ENCODE assay signal across 10 cellular contexts in the genomic region with DNA sequence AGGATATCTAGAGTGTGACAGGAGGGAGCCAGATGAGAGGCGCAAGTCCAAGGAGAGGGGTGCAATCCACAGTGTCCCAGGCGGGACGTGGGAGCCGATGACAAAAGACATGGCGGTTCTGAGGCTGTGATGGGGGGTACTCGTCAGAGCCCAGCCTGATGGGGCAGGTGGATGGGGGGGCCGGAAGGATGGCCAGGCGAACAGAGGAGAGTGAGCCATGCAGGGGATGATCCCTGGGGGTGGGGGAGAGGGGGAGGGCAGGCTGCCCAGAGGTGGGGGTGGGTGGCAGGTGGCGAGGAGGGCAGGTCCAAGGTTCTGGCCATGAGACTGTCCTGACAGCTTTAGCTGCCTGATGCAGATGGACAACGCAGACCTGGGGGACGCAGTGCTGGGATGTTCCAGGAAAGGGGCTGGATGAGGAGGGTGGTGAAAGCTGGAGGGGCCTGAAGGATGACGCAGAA. TPM values are rescaled to one million over a fixed set of nuclear protein-coding genes. Genes with fewer than 3 reads are reported as not detected.
DNase-seq lines count a peak whose midpoint lies in the region; ATAC-seq, FAIRE-seq and TF ChIP-seq lines count a peak whose summit lies in the region.
"Had no signal": no experiment of that assay in that cellular context is flagged by ENCODE, and none has a peak within 500 bp of the region (broad histone marks: within the 10 kb centered on the region; RNA-seq: fewer than 3 reads in every experiment).

No MANE protein-coding gene starts in this region.

- no peak for DNase-seq in A549 (ENCODE audit: low read depth in 1 of 2, low spot score in 1 of 2)
- no peak for DNase-seq in Caco-2
- DNase-seq in astrocyte (ENCODE audit: low read depth), result no peak
- peak in 2 of 3 donors; percentile 33 to 41 for DNase-seq in mucosa of descending colon
- DNase-seq in DMS79 treated with DMSO at 0.1 percent for 48 hours (lab: John Stamatoyannopoulos, UW), result no peak
- no peak for DNase-seq in NCI-H510A treated with DMSO at 0.1 percent for 48 hours (lab: John Stamatoyannopoulos, UW)
- no peak for DNase-seq in GM20000 (ENCODE audit: low spot score)
- DNase-seq in erythroblast (lab: John Stamatoyannopoulos, UW), result no peak

- no peaks in the 10 kb centered on the region for H4K20me1 ChIP-seq in astrocyte (ENCODE audit: insufficient read depth, low read length)

- H3K9ac ChIP-seq in astrocyte (ENCODE audit: low read length), result no peak overlapping the region

- ATAC-seq in A549 (no peak), mucosa of descending colon (no peak)

- TF ChIP-seq CTCF in A549 (IDR thresholded peaks at IDR 0.05) (no peak), Caco-2 (IDR thresholded peaks at IDR 0.05; ENCODE audit: insufficient read depth in 1 of 2, low read depth in 1 of 2, low read length in 1 of 2, severe bottlenecking in 1 of 2, unreplicated experiment in 1 of 2) (no peak), astrocyte (IDR thresholded peaks at IDR 0.05; ENCODE audit: insufficient read depth, low read depth, low read length) (no peak), mucosa of descending colon (IDR thresholded peaks at IDR 0.05) (no peak), GM20000 (IDR thresholded peaks at IDR 0.05; ENCODE audit: extremely low read depth, missing control alignments) (no peak)

- H3K4me3 Mint-ChIP-seq in Caco-2 (ENCODE audit: unreplicated experiment) (no peak overlapping the region), astrocyte (ENCODE audit: unreplicated experiment) (peak overlapping the region; percentile 34)

- H3K27me3 Mint-ChIP-seq in Caco-2 (ENCODE audit: insufficient read depth, unreplicated experiment), result no peaks in the 10 kb centered on the region
- peaks cover 8% of the 10 kb centered on the region for H3K27me3 Mint-ChIP-seq in astrocyte (ENCODE audit: low read depth, unreplicated experiment)

- H3K27ac Mint-ChIP-seq in Caco-2 (ENCODE audit: unreplicated experiment), result peak overlapping the region; percentile 69
- H3K27ac Mint-ChIP-seq in astrocyte (ENCODE audit: unreplicated experiment), result no peak overlapping the region
- H3K27ac Mint-ChIP-seq: activated T-cell treated with anti-CD3 and anti-CD28 coated beads, Interleukin-2, amount 50 U/mL, for 72 hours had no signal

- H3K36me3 ChIP-seq in Caco-2 (ENCODE audit: control insufficient read depth, insufficient read depth, low read length), result no peaks in the 10 kb centered on the region
- H3K36me3 ChIP-seq in astrocyte (ENCODE audit: insufficient read depth, low read length), result no peaks in the 10 kb centered on the region
- no peaks in the 10 kb centered on the region for H3K36me3 ChIP-seq in mucosa of descending colon (ENCODE audit: low read depth)
- H3K36me3 ChIP-seq: neutrophil had no signal

- intact Hi-C loops in Caco-2 (cut with micrococcal nuclease; ENCODE audit: unreplicated experiment), result loop anchor here (10.0 kb wide), 1 partner anchor 203 kb away; no protein-coding TSS in a partner anchor
- intact Hi-C loops in mucosa of descending colon (cut with DNase I, micrococcal nuclease), result loop anchor here (10.0 kb wide), 1 partner anchor 83 kb away; no protein-coding TSS in a partner anchor

- H3K4me2 ChIP-seq in A549, result peak overlapping the region; percentile 37; the same call in 1 of the 3 replicates
- no peak overlapping the region for H3K4me2 ChIP-seq in astrocyte (ENCODE audit: low read length)

- TF ChIP-seq RAD21 in A549 (conservative IDR thresholded peaks at IDR 0.05 in 1 of 2, IDR thresholded peaks at IDR 0.05 in 1 of 2), result no peak

- H3K27ac ChIP-seq in A549 (no peak overlapping the region), astrocyte (ENCODE audit: low read depth, low read length) (no peak overlapping the region)
- H3K27ac ChIP-seq: neutrophil had no signal

- H3K79me2 ChIP-seq in astrocyte (ENCODE audit: insufficient read depth, low read length), result no peaks in the 10 kb centered on the region

- H3K4me1 ChIP-seq in A549 (peaks cover 28% of the 10 kb centered on the region), Caco-2 (peaks cover 10% of the 10 kb centered on the region), astrocyte (ENCODE audit: insufficient read depth, low read length) (peaks cover 23% of the 10 kb centered on the region), mucosa of descending colon (ENCODE audit: low read depth) (peaks cover 17% of the 10 kb centered on the region)

- no TSS peak for BruUV-seq in Caco-2 (replicated peaks; lab: Mats Ljungman, UMichigan)

- H3K4me3 ChIP-seq in A549 (no peak overlapping the region), Caco-2 (ENCODE audit: low read depth, low read length) (no peak overlapping the region), astrocyte (ENCODE audit: insufficient read depth, low read depth, low read length) (no peak overlapping the region), mucosa of descending colon (no peak overlapping the region)

- 83% methylated on average over 12 of the region's 12 CpGs for WGBS in A549 (ENCODE audit: missing lambda C conversion rate)

- no peaks in the 10 kb centered on the region for H3K9me3 Mint-ChIP-seq in Caco-2 (ENCODE audit: unreplicated experiment)
- no peaks in the 10 kb centered on the region for H3K9me3 Mint-ChIP-seq in astrocyte (ENCODE audit: unreplicated experiment)
- H3K9me3 Mint-ChIP-seq: activated T-cell treated with anti-CD3 and anti-CD28 coated beads, Interleukin-2, amount 50 U/mL, for 72 hours had no signal

- H2AFZ ChIP-seq in astrocyte (ENCODE audit: low read depth, low read length), result no peak overlapping the region

- POLR2A ChIA-PET in A549 (lab: Yijun Ruan, JAX), result no interaction called here
- POLR2A ChIA-PET in Caco-2 (lab: Charles Lee), result no interaction called here

- FAIRE-seq in A549 (lab: Jason Lieb, UNC) (no peak), astrocyte (lab: Jason Lieb, UNC) (no peak)

- H3K36me3 Mint-ChIP-seq in Caco-2 (ENCODE audit: insufficient read depth, unreplicated experiment) (no peaks in the 10 kb centered on the region), astrocyte (ENCODE audit: low read depth, unreplicated experiment) (no peaks in the 10 kb centered on the region)

- H3K9me3 ChIP-seq in A549 (no peaks in the 10 kb centered on the region), Caco-2 (no peaks in the 10 kb centered on the region), astrocyte (ENCODE audit: insufficient read depth, low read depth, low read length) (no peaks in the 10 kb centered on the region), mucosa of descending colon (no peaks in the 10 kb centered on the region)
- H3K9me3 ChIP-seq: neutrophil had no signal

- CTCF ChIA-PET in A549 (lab: Yijun Ruan, JAX) (interaction anchor here (0.7 to 22.9 kb wide), 7 partner anchors 12 to 84 kb away, joined by 3 to 350 read pairs (median 6); no protein-coding TSS in a partner anchor), Caco-2 (lab: Charles Lee) (no interaction called here)

- no peak for TF ChIP-seq EP300 in A549 (IDR thresholded peaks at IDR 0.05)

- no peaks in the 10 kb centered on the region for H3K27me3 ChIP-seq in Caco-2 (replicated peaks; ENCODE audit: control insufficient read depth, insufficient read depth, low read length)
- no peaks in the 10 kb centered on the region for H3K27me3 ChIP-seq in astrocyte (ENCODE audit: insufficient read depth, low read length)

- H3K4me1 Mint-ChIP-seq in Caco-2 (ENCODE audit: low read depth, unreplicated experiment) (no peaks in the 10 kb centered on the region), astrocyte (ENCODE audit: low read depth, unreplicated experiment) (peaks cover 10% of the 10 kb centered on the region)

- TF ChIP-seq POLR2A in A549 (IDR thresholded peaks at IDR 0.05; ENCODE audit: low read length), result no peak
- no peak for TF ChIP-seq POLR2A in erythroblast (IDR thresholded peaks at IDR 0.05; ENCODE audit: low read length)

TF ChIP-seq in A549, 52 proteins besides CTCF, POLR2A, EP300 and RAD21 (continues in another document):
- TF ChIP-seq, protein P1, sequence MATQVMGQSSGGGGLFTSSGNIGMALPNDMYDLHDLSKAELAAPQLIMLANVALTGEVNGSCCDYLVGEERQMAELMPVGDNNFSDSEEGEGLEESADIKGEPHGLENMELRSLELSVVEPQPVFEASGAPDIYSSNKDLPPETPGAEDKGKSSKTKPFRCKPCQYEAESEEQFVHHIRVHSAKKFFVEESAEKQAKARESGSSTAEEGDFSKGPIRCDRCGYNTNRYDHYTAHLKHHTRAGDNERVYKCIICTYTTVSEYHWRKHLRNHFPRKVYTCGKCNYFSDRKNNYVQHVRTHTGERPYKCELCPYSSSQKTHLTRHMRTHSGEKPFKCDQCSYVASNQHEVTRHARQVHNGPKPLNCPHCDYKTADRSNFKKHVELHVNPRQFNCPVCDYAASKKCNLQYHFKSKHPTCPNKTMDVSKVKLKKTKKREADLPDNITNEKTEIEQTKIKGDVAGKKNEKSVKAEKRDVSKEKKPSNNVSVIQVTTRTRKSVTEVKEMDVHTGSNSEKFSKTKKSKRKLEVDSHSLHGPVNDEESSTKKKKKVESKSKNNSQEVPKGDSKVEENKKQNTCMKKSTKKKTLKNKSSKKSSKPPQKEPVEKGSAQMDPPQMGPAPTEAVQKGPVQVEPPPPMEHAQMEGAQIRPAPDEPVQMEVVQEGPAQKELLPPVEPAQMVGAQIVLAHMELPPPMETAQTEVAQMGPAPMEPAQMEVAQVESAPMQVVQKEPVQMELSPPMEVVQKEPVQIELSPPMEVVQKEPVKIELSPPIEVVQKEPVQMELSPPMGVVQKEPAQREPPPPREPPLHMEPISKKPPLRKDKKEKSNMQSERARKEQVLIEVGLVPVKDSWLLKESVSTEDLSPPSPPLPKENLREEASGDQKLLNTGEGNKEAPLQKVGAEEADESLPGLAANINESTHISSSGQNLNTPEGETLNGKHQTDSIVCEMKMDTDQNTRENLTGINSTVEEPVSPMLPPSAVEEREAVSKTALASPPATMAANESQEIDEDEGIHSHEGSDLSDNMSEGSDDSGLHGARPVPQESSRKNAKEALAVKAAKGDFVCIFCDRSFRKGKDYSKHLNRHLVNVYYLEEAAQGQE (IDR thresholded peaks at IDR 0.05), result no peak
- TF ChIP-seq CHD2 (IDR thresholded peaks at IDR 0.05; ENCODE audit: low read length, partially characterized antibody), result no peak
- no peak for TF ChIP-seq TFCP2L1 (CRISPR knock-in tag; IDR thresholded peaks at IDR 0.05)
- no peak for TF ChIP-seq HOXA7 (CRISPR knock-in tag; IDR thresholded peaks at IDR 0.05)
- TF ChIP-seq, protein P2, sequence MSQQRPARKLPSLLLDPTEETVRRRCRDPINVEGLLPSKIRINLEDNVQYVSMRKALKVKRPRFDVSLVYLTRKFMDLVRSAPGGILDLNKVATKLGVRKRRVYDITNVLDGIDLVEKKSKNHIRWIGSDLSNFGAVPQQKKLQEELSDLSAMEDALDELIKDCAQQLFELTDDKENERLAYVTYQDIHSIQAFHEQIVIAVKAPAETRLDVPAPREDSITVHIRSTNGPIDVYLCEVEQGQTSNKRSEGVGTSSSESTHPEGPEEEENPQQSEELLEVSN (IDR thresholded peaks at IDR 0.05; ENCODE audit: borderline replicate concordance, low read depth), result no peak

RNA-seq across cellular contexts. Expression of a gene that starts 8.8 kb away (rescaled TPM):
- polyA plus RNA-seq in A549 (2011; rRNA removed) (0.01 TPM in 2 replicates), A549 (2017; fragmentation: RNase III; extraction: RNeasy Plus Mini Kit Qiagen cat#74134 plus additional on column Dnase treatment) (0.01 to 0.06 TPM (median 0.04 TPM) in 3 replicates)
- polyA plus RNA-seq in A549 (2012; cell fraction: cytosol; rRNA removed), result 0.01 and 0.03 TPM in 2 replicates
- 0.05 and 0.12 TPM in 2 replicates for polyA plus RNA-seq in A549 (2012; cell fraction: nucleus; rRNA removed)
- not detected in 2 replicates for polyA minus RNA-seq in A549 (2011; rRNA and poly(A)+ RNA removed)
- total RNA-seq in Caco-2 (2022) (0.12 and 0.20 TPM in 2 replicates), astrocyte (26.9 and 47.8 TPM in 2 replicates), mucosa of descending colon (10 to 100 TPM in 1 of 3 donors, 1 to 10 TPM in 2; 3.0 to 86.8 (median 7.8) TPM)
- total RNA-seq: activated T-cell treated with anti-CD3 and anti-CD28 coated beads, Interleukin-2, amount 50 U/mL, for 72 hours had no signal

Comparison
In these comparisons a context has a peak if more than half of its experiments do, and no peak if none do; other contexts are left out.
1. DNase-seq: peak in mucosa of descending colon (2 of 3); none in A549 (0 of 2), Caco-2 (0 of 2), astrocyte (single experiment), DMS79 treated with DMSO at 0.1 percent for 48 hours (single experiment), NCI-H510A treated with DMSO at 0.1 percent for 48 hours (single experiment), GM20000 (single experiment) and erythroblast (0 of 2).